Comparison of ENCODE assay signal across 9 cellular contexts in genomic region chr6:150867117-150867516, GRCh38. TPM values are rescaled to one million over a fixed set of nuclear protein-coding genes. Genes with fewer than 3 reads are reported as not detected.
DNase-seq lines count a peak whose midpoint lies in the region; ATAC-seq and TF ChIP-seq lines count a peak whose summit lies in the region.
"Had no signal": no experiment of that assay in that cellular context is flagged by ENCODE, and none has a peak within 500 bp of the region (broad histone marks: within the 10 kb centered on the region; RNA-seq: fewer than 3 reads in every experiment).

No MANE protein-coding gene starts in this region.

- CTCF ChIA-PET in activated naive CD4-positive, alpha-beta T cell treated with anti-CD3 and anti-CD28 coated beads for 36 hours (lab: Charles Lee), result no interaction called here

- peaks cover 27% of the 10 kb centered on the region for H3K4me1 Mint-ChIP-seq in activated naive CD4-positive, alpha-beta T cell treated with anti-CD3 and anti-CD28 coated beads for 36 hours (ENCODE audit: low read depth)

- H3K36me3 Mint-ChIP-seq in activated naive CD4-positive, alpha-beta T cell treated with anti-CD3 and anti-CD28 coated beads for 36 hours (ENCODE audit: low read depth), result peaks cover 18% of the 10 kb centered on the region

- intact Hi-C loops in activated naive CD4-positive, alpha-beta T cell treated with anti-CD3 and anti-CD28 coated beads for 36 hours (cut with micrococcal nuclease), result loop anchor here (2.0 kb wide), 2 partner anchors 448 to 1116 kb away; no protein-coding TSS in a partner anchor
- intact Hi-C loops in ascending aorta (cut with DNase I), result loop anchor here (5.0 kb wide), 1 partner anchor 585 kb away; the partner anchor contains the start of gene RMND1
- intact Hi-C loops in right lobe of liver (cut with DNase I), result no loop called here

- peaks cover 0 to 20% of the 10 kb centered on the region in 2 donors for H3K4me1 ChIP-seq in ascending aorta
- peaks cover 0 to 7% (median 0%) of the 10 kb centered on the region in 4 donors for H3K4me1 ChIP-seq in right lobe of liver
- H3K4me1 ChIP-seq in upper lobe of left lung, result peaks cover 12 to 25% (median 13%) of the 10 kb centered on the region in 4 donors

- H3K36me3 ChIP-seq in ascending aorta, result peaks cover 0 to 4% of the 10 kb centered on the region in 2 donors
- H3K36me3 ChIP-seq in right lobe of liver, result no peaks in the 10 kb centered on the region
- no peaks in the 10 kb centered on the region for H3K36me3 ChIP-seq in upper lobe of left lung

- H3K4me3 ChIP-seq in ascending aorta (peak overlapping the region; percentile 75 to 80), right lobe of liver (peak overlapping the region; percentile 77 to 82 (median 77)), upper lobe of left lung (peak overlapping the region in 3 of 4 donors; percentile 78 to 98 (median 89))

- H3K27me3 ChIP-seq in ascending aorta (no peaks in the 10 kb centered on the region), right lobe of liver (no peaks in the 10 kb centered on the region), upper lobe of left lung (no peaks in the 10 kb centered on the region)

- peak overlapping the region; percentile 96 for H3K4me3 Mint-ChIP-seq in activated naive CD4-positive, alpha-beta T cell treated with anti-CD3 and anti-CD28 coated beads for 36 hours

- 57% methylated on average over 12 of the region's 13 CpGs for WGBS in right lobe of liver (ENCODE audit: insufficient coverage, low coverage, low lambda C conversion rate, missing lambda C conversion rate)
- 70 to 78% methylated on average over 13 of the region's 13 CpGs for WGBS in upper lobe of left lung, 2 donors

- H3K27ac Mint-ChIP-seq in activated naive CD4-positive, alpha-beta T cell treated with anti-CD3 and anti-CD28 coated beads for 36 hours, result peak overlapping the region; percentile 78

- ATAC-seq in right lobe of liver (no peak), upper lobe of left lung (ENCODE audit: low FRiP score in 2 of 2) (no peak)

- H3K27me3 Mint-ChIP-seq in activated naive CD4-positive, alpha-beta T cell treated with anti-CD3 and anti-CD28 coated beads for 36 hours (ENCODE audit: low read depth), result peaks cover 13% of the 10 kb centered on the region

- TF ChIP-seq EP300 in upper lobe of left lung (IDR thresholded peaks at IDR 0.05), result no peak

- TF ChIP-seq CTCF in ascending aorta (IDR thresholded peaks at IDR 0.05) (no peak), right lobe of liver (IDR thresholded peaks at IDR 0.05) (no peak), upper lobe of left lung (IDR thresholded peaks at IDR 0.05) (no peak)

- TF ChIP-seq POLR2A in right lobe of liver (IDR thresholded peaks at IDR 0.05) (no peak), upper lobe of left lung (IDR thresholded peaks at IDR 0.05) (no peak)

- H3K9me3 ChIP-seq in ascending aorta, result no peaks in the 10 kb centered on the region
- no peaks in the 10 kb centered on the region for H3K9me3 ChIP-seq in right lobe of liver
- H3K9me3 ChIP-seq in upper lobe of left lung, result no peaks in the 10 kb centered on the region

- no peak for DNase-seq in activated naive CD4-positive, alpha-beta T cell treated with anti-CD3 and anti-CD28 coated beads for 36 hours
- no peak for DNase-seq in activated naive CD4-positive, alpha-beta T cell treated with anti-CD3 and anti-CD28 coated beads, Interleukin-2, amount 50 U/mL, for 16 hours
- no peak for DNase-seq in ascending aorta (ENCODE audit: low spot score in 2 of 2)
- no peak for DNase-seq in right lobe of liver
- no peak for DNase-seq in upper lobe of left lung
- no peak for DNase-seq in COLO829 (ENCODE audit: low spot score)
- no peak for DNase-seq in activated gamma-delta T cell (lab: John Stamatoyannopoulos, UW)
- no peak for DNase-seq in stimulated activated CD4-positive, alpha-beta T cell treated with anti-CD3 and anti-CD28 coated beads, Interleukin-1b, Interleukin-23, amount 100 ng/mL, for 48 hours
- DNase-seq: NK-92 treated with Interleukin-12 subunit alpha and Interleukin-12 subunit beta, amount 100 ng/mL, for 24 hours had no signal

- no peaks in the 10 kb centered on the region for H3K9me3 Mint-ChIP-seq in activated naive CD4-positive, alpha-beta T cell treated with anti-CD3 and anti-CD28 coated beads for 36 hours

- peak overlapping the region; percentile 94 to 100 for H3K27ac ChIP-seq in ascending aorta
- H3K27ac ChIP-seq in right lobe of liver, result peak overlapping the region; percentile 67 to 89 (median 67)
- H3K27ac ChIP-seq in upper lobe of left lung, result peak overlapping the region; percentile 88 to 94 (median 93)

RNA-seq across cellular contexts. Expression of gene MTHFD1L, which starts 1.6 kb away (rescaled TPM):
- total RNA-seq in activated naive CD4-positive, alpha-beta T cell treated with anti-CD3 and anti-CD28 coated beads for 36 hours, result 100 to 1,000 TPM; 181 to 194 TPM
- total RNA-seq in ascending aorta (10.4 TPM), right lobe of liver (10 to 100 TPM in 1 of 6 experiments, 1 to 10 TPM in 5; 1.7 to 11.5 (median 4.9) TPM), upper lobe of left lung (10 to 100 TPM; 11.8 to 32.3 (median 19.4) TPM)

Comparison
In these comparisons a context has a peak if more than half of its experiments do, and no peak if none do; other contexts are left out.
1. RNA of gene MTHFD1L, which starts 1.6 kb away (total RNA-seq): 181 to 194 TPM in activated naive CD4-positive, alpha-beta T cell treated with anti-CD3 and anti-CD28 coated beads for 36 hours; 11.8 to 32.3 TPM in upper lobe of left lung, 10.4 TPM in ascending aorta (single experiment) and 1.7 to 11.5 TPM in right lobe of liver; every median in the first group is over 4 times any median in the second.
2. intact Hi-C loops: an anchor here in activated naive CD4-positive, alpha-beta T cell treated with anti-CD3 and anti-CD28 coated beads for 36 hours (2.0 kb wide) and ascending aorta (5.0 kb wide); none called in right lobe of liver.
3. Peak in every context shown above with its lines, with median percentiles within 50 percentile points of each other: H3K27ac ChIP-seq and H3K4me3 ChIP-seq.